In the genomic region with DNA sequence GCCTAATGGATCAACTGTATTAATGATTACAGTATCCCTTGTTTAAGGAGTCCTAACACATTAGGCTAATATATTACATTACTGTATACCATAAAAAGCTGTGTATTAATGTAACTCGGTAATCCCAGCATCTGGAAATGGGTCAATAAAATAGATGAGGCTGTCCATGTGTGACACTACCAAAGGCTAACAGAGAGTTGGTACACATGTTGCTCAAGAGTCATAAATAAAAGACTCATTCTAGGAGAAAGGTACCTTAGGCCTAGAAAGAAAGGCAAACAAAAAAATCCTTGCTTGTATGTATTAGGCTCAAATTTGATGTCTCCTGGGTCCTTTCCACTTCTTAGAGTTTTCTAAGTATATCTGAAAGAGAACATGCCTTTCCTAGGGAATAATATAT, we compare ENCODE assay signal across 15 cellular contexts. TPM values are rescaled to one million over a fixed set of nuclear protein-coding genes. Genes with fewer than 3 reads are reported as not detected.
A peak's percentile ranks its signal among the peaks of the same experiment; 100 is the strongest.
DNase-seq lines count a peak whose midpoint lies in the region; ATAC-seq and TF ChIP-seq lines count a peak whose summit lies in the region.
"Had no signal": no experiment of that assay in that cellular context is flagged by ENCODE, and none has a peak within 500 bp of the region (broad histone marks: within the 10 kb centered on the region; RNA-seq: fewer than 3 reads in every experiment).

No MANE protein-coding gene starts in this region.

- peak overlapping the region; percentile 27 for H3K9ac ChIP-seq in mesenchymal stem cell (ENCODE audit: low read length)
- H3K9ac ChIP-seq: BLaER1 had no signal

- ATAC-seq in left lobe of liver (peak; percentile 79), GM18909 (IDR thresholded peaks at IDR 0.05; ENCODE audit: poor library complexity, unreplicated experiment) (no peak), HG02623 (IDR thresholded peaks at IDR 0.05; ENCODE audit: unreplicated experiment) (no peak), psoas muscle (no peak)
- ATAC-seq: CD8-positive, alpha-beta T cell had no signal

- no peaks in the 10 kb centered on the region for H3K27me3 ChIP-seq in breast epithelium
- no peaks in the 10 kb centered on the region for H3K27me3 ChIP-seq in mesenchymal stem cell (ENCODE audit: control insufficient read depth in 1 of 2, insufficient read depth in 1 of 2, low read length in 2 of 2)
- H3K27me3 ChIP-seq in psoas muscle (ENCODE audit: insufficient read depth in 3 of 3, low read length in 2 of 3): no peaks in the 10 kb centered on the region
- H3K27me3 ChIP-seq: BLaER1 had no signal

- 100% methylated on average over 1 of the region's 1 CpG for WGBS in mesenchymal stem cell
- 63 to 79% (median 64%) methylated on average over 1 of the region's 1 CpG for WGBS in psoas muscle, 3 donors

- H3K4me3 ChIP-seq in breast epithelium (no peak overlapping the region), mesenchymal stem cell (ENCODE audit: insufficient read depth in 1 of 2, low read depth in 1 of 2, low read length in 2 of 2) (no peak overlapping the region), psoas muscle (no peak overlapping the region)
- H3K4me3 ChIP-seq: BLaER1 had no signal

- H3K23ac ChIP-seq in mesenchymal stem cell (ENCODE audit: low read length in 2 of 2): no peak overlapping the region

- H3K27ac ChIP-seq in breast epithelium (no peak overlapping the region), mesenchymal stem cell (ENCODE audit: low read length, poor library complexity, severe bottlenecking) (no peak overlapping the region), psoas muscle (no peak overlapping the region)
- H3K27ac ChIP-seq: BLaER1 had no signal

- CTCF ChIA-PET in MCF 10A (lab: Yijun Ruan, JAX): interaction anchor here (0.6 to 5.8 kb wide), 8 partner anchors 13 to 250 kb away, joined by 3 to 88 read pairs (median 16); partner anchors contain the start of gene MCMBP

- POLR2A ChIA-PET in MCF 10A (lab: Yijun Ruan, JAX): interaction anchor here (0.7 to 4.1 kb wide), 7 partner anchors 9 to 201 kb away, joined by 3 to 37 read pairs (median 4); partner anchors contain the start of gene MCMBP

- H3K79me1 ChIP-seq in mesenchymal stem cell (replicated peaks; ENCODE audit: low read length, poor library complexity, severe bottlenecking): peaks cover 8% of the 10 kb centered on the region

- H3K36me3 ChIP-seq in breast epithelium (peaks cover 4% of the 10 kb centered on the region), mesenchymal stem cell (ENCODE audit: control insufficient read depth in 1 of 2, insufficient read depth in 2 of 2, low read depth in 1 of 2, low read length in 2 of 2) (peaks cover 12 to 40% of the 10 kb centered on the region in 2 experiments), psoas muscle (ENCODE audit: insufficient read depth in 1 of 2, low read depth in 1 of 2) (peaks cover 0 to 55% of the 10 kb centered on the region in 2 donors)

- no peak overlapping the region for H3K14ac ChIP-seq in mesenchymal stem cell (ENCODE audit: low read length in 2 of 2)

- no TSS peak for BruUV-seq in MCF 10A (replicated peaks; lab: Mats Ljungman, UMichigan)

- H3K4me1 Mint-ChIP-seq in MCF 10A (ENCODE audit: insufficient read depth, unreplicated experiment): peaks cover 23% of the 10 kb centered on the region

- no peak for TF ChIP-seq POLR2A in breast epithelium (IDR thresholded peaks at IDR 0.05)

- no peak overlapping the region for H4K8ac ChIP-seq in mesenchymal stem cell (ENCODE audit: low read length)

- H2AK5ac ChIP-seq in mesenchymal stem cell (ENCODE audit: low read length, severe bottlenecking): no peak overlapping the region

- no peak overlapping the region for H2BK12ac ChIP-seq in mesenchymal stem cell (ENCODE audit: low read length in 2 of 2)

- H3K4me2 ChIP-seq in mesenchymal stem cell (ENCODE audit: low read length, poor library complexity, severe bottlenecking): no peak overlapping the region
- H3K4me2 ChIP-seq: BLaER1 had no signal

- no peak overlapping the region for H3K4me3 Mint-ChIP-seq in MCF 10A (ENCODE audit: unreplicated experiment)
- H3K4me3 Mint-ChIP-seq: CD8-positive, alpha-beta T cell; H9 had no signal

- H3K4ac ChIP-seq in mesenchymal stem cell (ENCODE audit: low read depth in 1 of 2, low read length in 2 of 2): no peak overlapping the region

- no peak overlapping the region for H2BK5ac ChIP-seq in mesenchymal stem cell (ENCODE audit: low read depth, low read length, poor library complexity, severe bottlenecking)

- no peak overlapping the region for H4K91ac ChIP-seq in mesenchymal stem cell (ENCODE audit: low read length)

- H3K4me1 ChIP-seq in breast epithelium: no peaks in the 10 kb centered on the region
- H3K4me1 ChIP-seq in mesenchymal stem cell (ENCODE audit: control insufficient read depth, insufficient read depth, low read depth, low read length): peaks cover 1% of the 10 kb centered on the region
- H3K4me1 ChIP-seq in psoas muscle: peaks cover 14% of the 10 kb centered on the region

- no peak overlapping the region for H2BK120ac ChIP-seq in mesenchymal stem cell (ENCODE audit: low read depth, low read length)

- H3K36me3 Mint-ChIP-seq in MCF 10A (ENCODE audit: insufficient read depth, unreplicated experiment): peaks cover 38% of the 10 kb centered on the region

- H3K9me3 ChIP-seq in breast epithelium: no peaks in the 10 kb centered on the region
- no peaks in the 10 kb centered on the region for H3K9me3 ChIP-seq in mesenchymal stem cell (ENCODE audit: control insufficient read depth, low read length)
- H3K9me3 ChIP-seq in psoas muscle: no peaks in the 10 kb centered on the region
- H3K9me3 ChIP-seq: BLaER1 had no signal

- TF ChIP-seq CTCF in MCF 10A (IDR thresholded peaks at IDR 0.05; ENCODE audit: unreplicated experiment) (no peak), breast epithelium (IDR thresholded peaks at IDR 0.05) (no peak), psoas muscle (IDR thresholded peaks at IDR 0.05) (no peak)

- H3K9me3 Mint-ChIP-seq in MCF 10A (ENCODE audit: unreplicated experiment): no peaks in the 10 kb centered on the region
- H3K9me3 Mint-ChIP-seq: CD8-positive, alpha-beta T cell; H9 had no signal

- no peak for DNase-seq in MCF 10A (ENCODE audit: unreplicated experiment)
- no peak for DNase-seq in breast epithelium (ENCODE audit: low spot score in 2 of 2)
- no peak for DNase-seq in left lobe of liver (ENCODE audit: low spot score)
- DNase-seq in mesenchymal stem cell: no peak
- DNase-seq in psoas muscle: no peak
- DNase-seq: 8988T; Calu3; CD8-positive, alpha-beta T cell; DMS79 treated with DMSO at 0.1 percent for 48 hours; GF-D8; H9; IMR-90 had no signal

- H3K27me3 Mint-ChIP-seq in MCF 10A (ENCODE audit: insufficient read depth, unreplicated experiment): no peaks in the 10 kb centered on the region

- H2BK15ac ChIP-seq in mesenchymal stem cell (ENCODE audit: low read depth, poor library complexity, severe bottlenecking): no peak overlapping the region

- H3K27ac Mint-ChIP-seq in MCF 10A (ENCODE audit: low read depth, unreplicated experiment): peak overlapping the region; percentile 8
- H3K27ac Mint-ChIP-seq: CD8-positive, alpha-beta T cell; H9 had no signal

- H3K18ac ChIP-seq in mesenchymal stem cell (ENCODE audit: low read depth in 1 of 2, low read length in 2 of 2): no peak overlapping the region

- no peak overlapping the region for H2AFZ ChIP-seq in mesenchymal stem cell (ENCODE audit: low read depth, low read length)

- intact Hi-C loops in MCF 10A (cut with micrococcal nuclease): no loop called here
- intact Hi-C loops in breast epithelium (cut with DNase I; ENCODE audit: low total_unique reads): no loop called here
- intact Hi-C loops in psoas muscle (cut with DNase I): loop anchor here (2.0 to 5.0 kb wide), 4 partner anchors 107 to 251 kb away; no protein-coding TSS in a partner anchor

RNA-seq across cellular contexts. Expression of gene MCMBP, which starts 14.6 kb away (rescaled TPM):
- total RNA-seq in MCF 10A (2022) (55.3 and 71.0 TPM in 2 replicates), breast epithelium (10 to 100 TPM; 49.9 to 56.4 (median 52.2) TPM), left lobe of liver (16.5 TPM), psoas muscle (10 to 100 TPM; 23.0 to 43.8 (median 35.6) TPM)
- polyA plus RNA-seq in mesenchymal stem cell (2013, experiment 1 of 2): 28.6 TPM
- 29.4 TPM for polyA plus RNA-seq in mesenchymal stem cell (2013, experiment 2 of 2)
- polyA plus RNA-seq in psoas muscle: 10 to 100 TPM; 26.4 to 39.6 (median 39.2) TPM

RNA-seq across cellular contexts. Expression of gene SEC23IP, which starts 34.5 kb away (rescaled TPM):
- total RNA-seq in MCF 10A (2022) (60.5 and 64.9 TPM in 2 replicates), breast epithelium (10 to 100 TPM; 19.9 to 35.0 (median 25.9) TPM), left lobe of liver (24.0 TPM), psoas muscle (10 to 100 TPM; 27.3 to 49.7 (median 45.4) TPM)
- polyA plus RNA-seq in mesenchymal stem cell (2013, experiment 1 of 2): 72.1 TPM
- polyA plus RNA-seq in mesenchymal stem cell (2013, experiment 2 of 2): 64.5 TPM
- 10 to 100 TPM in 2 of 3 donors, 1 to 10 TPM in 1; 6.5 to 20.4 (median 14.0) TPM for polyA plus RNA-seq in psoas muscle

Comparison
In these comparisons a context has a peak if more than half of its experiments do, and no peak if none do; other contexts are left out.
1. intact Hi-C loops: an anchor here in psoas muscle (2.0 to 5.0 kb wide); none called in MCF 10A and breast epithelium.